21 cellular contexts compared by ENCODE assay signal in the genomic region with DNA sequence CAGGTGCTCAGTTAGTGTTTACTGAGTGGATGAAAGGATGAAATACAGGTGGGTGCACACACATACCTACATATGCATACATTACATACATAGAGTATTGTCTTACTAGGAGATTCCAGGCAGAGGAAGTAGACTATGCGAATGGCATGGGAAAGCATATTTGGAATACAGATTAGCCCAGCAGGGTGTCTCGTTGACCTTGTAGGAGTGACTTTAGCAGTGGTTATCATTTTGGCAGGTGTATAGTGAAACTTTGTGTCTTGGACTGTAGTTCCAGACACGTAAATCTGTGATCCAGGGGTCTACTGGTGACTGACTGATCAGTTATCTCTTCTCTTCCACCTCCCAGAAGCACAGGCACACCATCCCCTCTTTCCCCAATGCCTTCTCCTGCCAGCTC.
"Had no signal": no experiment of that assay in that cellular context is flagged by ENCODE, and none has a peak within 500 bp of the region (broad histone marks: within the 10 kb centered on the region; RNA-seq: fewer than 3 reads in every experiment).

No MANE protein-coding gene starts in this region.

- H3K27ac ChIP-seq: ascending aorta, Peyer's patch, SK-N-MC, VCaP had no signal

- H3K9me3 ChIP-seq: ascending aorta, Peyer's patch had no signal

- H3K27me3 ChIP-seq: ascending aorta, Peyer's patch had no signal

- H3K4me3 ChIP-seq: ascending aorta, Peyer's patch, SK-N-MC had no signal

- ATAC-seq: activated CD4-positive, alpha-beta T cell treated with anti-CD3 and anti-CD28 coated beads for 36 hours; activated CD8-positive, alpha-beta T cell treated with anti-CD3 and anti-CD28 coated beads for 36 hours; activated naive CD8-positive, alpha-beta T cell treated with anti-CD3 and anti-CD28 coated beads, Interleukin-2, amount 50 U/mL, for 24 hours; T-cell had no signal

- DNase-seq: activated CD4-positive, alpha-beta T cell treated with anti-CD3 and anti-CD28 coated beads for 36 hours; activated CD8-positive, alpha-beta memory T cell treated with anti-CD3 and anti-CD28 coated beads, Interleukin-2, amount 50 U/mL, for 4 hours; activated CD8-positive, alpha-beta T cell treated with anti-CD3 and anti-CD28 coated beads for 36 hours; activated effector memory CD4-positive, alpha-beta T cell treated with anti-CD3 and anti-CD28 coated beads, Interleukin-2, amount 50 U/mL, for 16 hours; activated naive CD4-positive, alpha-beta T cell treated with Interleukin-2 at 50 U/mL for 16 hours; activated naive CD8-positive, alpha-beta T cell treated with anti-CD3 and anti-CD28 coated beads, Interleukin-2, amount 50 U/mL, for 24 hours; amniotic stem cell; cerebellar nuclear complex; Kasumi-1; KBM-7; NCI-H1105 treated with DMSO at 0.1 percent for 48 hours; NCI-H1436 treated with DMSO at 0.1 percent for 48 hours; NCI-H187; NCI-H2081; NCI-H446; NCI-H524; Peyer's patch; T-cell had no signal

- H3K4me1 ChIP-seq: ascending aorta, Peyer's patch had no signal
